1 cellular context compared by ENCODE assay signal in the genomic region with DNA sequence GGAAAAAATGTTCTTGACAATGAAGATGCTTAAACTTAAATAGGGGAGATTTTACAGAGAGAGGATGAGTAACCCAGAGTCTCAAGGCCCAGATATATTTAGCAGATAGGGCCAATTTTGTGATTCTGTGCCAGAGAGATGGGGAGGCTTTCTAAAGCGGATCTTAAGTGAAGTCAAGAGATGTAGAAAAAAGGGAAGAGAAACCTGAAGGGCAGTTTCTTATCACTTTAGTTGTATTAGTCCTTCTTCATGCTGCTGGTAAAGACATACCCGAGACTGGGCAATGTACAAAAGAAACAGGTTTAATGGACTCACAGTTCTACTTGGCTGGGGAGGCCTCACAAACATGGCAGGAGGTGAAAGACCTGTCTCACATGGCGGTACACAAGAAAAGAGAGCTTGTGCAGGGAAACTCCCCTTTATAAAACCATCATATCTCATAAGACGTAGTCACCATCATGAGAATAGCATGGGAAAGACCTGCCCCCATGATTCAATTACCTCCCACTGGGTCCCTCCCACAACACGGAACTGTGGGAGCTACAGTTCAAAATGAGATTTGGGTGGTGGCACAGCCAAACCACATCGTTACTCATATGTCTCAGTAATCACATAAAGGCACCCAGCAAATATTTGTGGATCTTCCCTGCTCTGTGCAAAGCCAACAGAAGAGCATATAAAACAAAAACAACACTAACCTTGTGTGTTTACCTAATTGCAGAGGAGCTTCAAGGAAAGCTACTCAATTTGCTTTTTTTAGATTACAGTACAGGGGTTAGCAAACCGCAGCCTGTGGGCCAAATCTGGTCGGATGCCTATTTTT.
A peak's percentile ranks its signal among the peaks of the same experiment; 100 is the strongest.
TF ChIP-seq lines count a peak whose summit lies in the region.

No MANE protein-coding gene starts in this region.

TF ChIP-seq in GM12878, 131 proteins besides CTCF, POLR2A, EP300 and RAD21 (continued from another document):
- TF ChIP-seq, protein P1, sequence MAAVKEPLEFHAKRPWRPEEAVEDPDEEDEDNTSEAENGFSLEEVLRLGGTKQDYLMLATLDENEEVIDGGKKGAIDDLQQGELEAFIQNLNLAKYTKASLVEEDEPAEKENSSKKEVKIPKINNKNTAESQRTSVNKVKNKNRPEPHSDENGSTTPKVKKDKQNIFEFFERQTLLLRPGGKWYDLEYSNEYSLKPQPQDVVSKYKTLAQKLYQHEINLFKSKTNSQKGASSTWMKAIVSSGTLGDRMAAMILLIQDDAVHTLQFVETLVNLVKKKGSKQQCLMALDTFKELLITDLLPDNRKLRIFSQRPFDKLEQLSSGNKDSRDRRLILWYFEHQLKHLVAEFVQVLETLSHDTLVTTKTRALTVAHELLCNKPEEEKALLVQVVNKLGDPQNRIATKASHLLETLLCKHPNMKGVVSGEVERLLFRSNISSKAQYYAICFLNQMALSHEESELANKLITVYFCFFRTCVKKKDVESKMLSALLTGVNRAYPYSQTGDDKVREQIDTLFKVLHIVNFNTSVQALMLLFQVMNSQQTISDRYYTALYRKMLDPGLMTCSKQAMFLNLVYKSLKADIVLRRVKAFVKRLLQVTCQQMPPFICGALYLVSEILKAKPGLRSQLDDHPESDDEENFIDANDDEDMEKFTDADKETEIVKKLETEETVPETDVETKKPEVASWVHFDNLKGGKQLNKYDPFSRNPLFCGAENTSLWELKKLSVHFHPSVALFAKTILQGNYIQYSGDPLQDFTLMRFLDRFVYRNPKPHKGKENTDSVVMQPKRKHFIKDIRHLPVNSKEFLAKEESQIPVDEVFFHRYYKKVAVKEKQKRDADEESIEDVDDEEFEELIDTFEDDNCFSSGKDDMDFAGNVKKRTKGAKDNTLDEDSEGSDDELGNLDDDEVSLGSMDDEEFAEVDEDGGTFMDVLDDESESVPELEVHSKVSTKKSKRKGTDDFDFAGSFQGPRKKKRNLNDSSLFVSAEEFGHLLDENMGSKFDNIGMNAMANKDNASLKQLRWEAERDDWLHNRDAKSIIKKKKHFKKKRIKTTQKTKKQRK (IDR thresholded peaks at IDR 0.05; ENCODE audit: low read depth, low read length): no peak
- peak; percentile 96 for TF ChIP-seq MTA2 (IDR thresholded peaks at IDR 0.05; ENCODE audit: low read depth)
- TF ChIP-seq POLR2AphosphoS5 (IDR thresholded peaks at IDR 0.05; ENCODE audit: low read length): peak; percentile 67; the same call in 1 of the 2 replicates
- TF ChIP-seq POU2F2 (IDR thresholded peaks at IDR 0.05; ENCODE audit: borderline replicate concordance, low read depth, low read length): peak; percentile 38; the same call in 1 of the 3 replicates
- TF ChIP-seq, protein P2, sequence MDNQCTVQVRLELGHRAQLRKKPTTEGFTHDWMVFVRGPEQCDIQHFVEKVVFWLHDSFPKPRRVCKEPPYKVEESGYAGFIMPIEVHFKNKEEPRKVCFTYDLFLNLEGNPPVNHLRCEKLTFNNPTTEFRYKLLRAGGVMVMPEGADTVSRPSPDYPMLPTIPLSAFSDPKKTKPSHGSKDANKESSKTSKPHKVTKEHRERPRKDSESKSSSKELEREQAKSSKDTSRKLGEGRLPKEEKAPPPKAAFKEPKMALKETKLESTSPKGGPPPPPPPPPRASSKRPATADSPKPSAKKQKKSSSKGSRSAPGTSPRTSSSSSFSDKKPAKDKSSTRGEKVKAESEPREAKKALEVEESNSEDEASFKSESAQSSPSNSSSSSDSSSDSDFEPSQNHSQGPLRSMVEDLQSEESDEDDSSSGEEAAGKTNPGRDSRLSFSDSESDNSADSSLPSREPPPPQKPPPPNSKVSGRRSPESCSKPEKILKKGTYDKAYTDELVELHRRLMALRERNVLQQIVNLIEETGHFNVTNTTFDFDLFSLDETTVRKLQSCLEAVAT (IDR thresholded peaks at IDR 0.05): peak; percentile 85
- 0 out of 2 replicates have a peak, but pooled peaks have one; percentile 19 for TF ChIP-seq STAT1 (conservative IDR thresholded peaks at IDR 0.05)
- peak; percentile 41; the same call in 1 of the 2 replicates for TF ChIP-seq BACH1 (IDR thresholded peaks at IDR 0.05; ENCODE audit: borderline replicate concordance)
- TF ChIP-seq PML (IDR thresholded peaks at IDR 0.05; ENCODE audit: low read length): peak; percentile 70; the same call in 1 of the 2 replicates
- TF ChIP-seq, protein P3, sequence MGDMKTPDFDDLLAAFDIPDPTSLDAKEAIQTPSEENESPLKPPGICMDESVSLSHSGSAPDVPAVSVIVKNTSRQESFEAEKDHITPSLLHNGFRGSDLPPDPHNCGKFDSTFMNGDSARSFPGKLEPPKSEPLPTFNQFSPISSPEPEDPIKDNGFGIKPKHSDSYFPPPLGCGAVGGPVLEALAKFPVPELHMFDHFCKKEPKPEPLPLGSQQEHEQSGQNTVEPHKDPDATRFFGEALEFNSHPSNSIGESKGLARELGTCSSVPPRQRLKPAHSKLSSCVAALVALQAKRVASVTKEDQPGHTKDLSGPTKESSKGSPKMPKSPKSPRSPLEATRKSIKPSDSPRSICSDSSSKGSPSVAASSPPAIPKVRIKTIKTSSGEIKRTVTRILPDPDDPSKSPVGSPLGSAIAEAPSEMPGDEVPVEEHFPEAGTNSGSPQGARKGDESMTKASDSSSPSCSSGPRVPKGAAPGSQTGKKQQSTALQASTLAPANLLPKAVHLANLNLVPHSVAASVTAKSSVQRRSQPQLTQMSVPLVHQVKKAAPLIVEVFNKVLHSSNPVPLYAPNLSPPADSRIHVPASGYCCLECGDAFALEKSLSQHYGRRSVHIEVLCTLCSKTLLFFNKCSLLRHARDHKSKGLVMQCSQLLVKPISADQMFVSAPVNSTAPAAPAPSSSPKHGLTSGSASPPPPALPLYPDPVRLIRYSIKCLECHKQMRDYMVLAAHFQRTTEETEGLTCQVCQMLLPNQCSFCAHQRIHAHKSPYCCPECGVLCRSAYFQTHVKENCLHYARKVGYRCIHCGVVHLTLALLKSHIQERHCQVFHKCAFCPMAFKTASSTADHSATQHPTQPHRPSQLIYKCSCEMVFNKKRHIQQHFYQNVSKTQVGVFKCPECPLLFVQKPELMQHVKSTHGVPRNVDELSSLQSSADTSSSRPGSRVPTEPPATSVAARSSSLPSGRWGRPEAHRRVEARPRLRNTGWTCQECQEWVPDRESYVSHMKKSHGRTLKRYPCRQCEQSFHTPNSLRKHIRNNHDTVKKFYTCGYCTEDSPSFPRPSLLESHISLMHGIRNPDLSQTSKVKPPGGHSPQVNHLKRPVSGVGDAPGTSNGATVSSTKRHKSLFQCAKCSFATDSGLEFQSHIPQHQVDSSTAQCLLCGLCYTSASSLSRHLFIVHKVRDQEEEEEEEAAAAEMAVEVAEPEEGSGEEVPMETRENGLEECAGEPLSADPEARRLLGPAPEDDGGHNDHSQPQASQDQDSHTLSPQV (IDR thresholded peaks at IDR 0.05): no peak
- TF ChIP-seq, protein P4, sequence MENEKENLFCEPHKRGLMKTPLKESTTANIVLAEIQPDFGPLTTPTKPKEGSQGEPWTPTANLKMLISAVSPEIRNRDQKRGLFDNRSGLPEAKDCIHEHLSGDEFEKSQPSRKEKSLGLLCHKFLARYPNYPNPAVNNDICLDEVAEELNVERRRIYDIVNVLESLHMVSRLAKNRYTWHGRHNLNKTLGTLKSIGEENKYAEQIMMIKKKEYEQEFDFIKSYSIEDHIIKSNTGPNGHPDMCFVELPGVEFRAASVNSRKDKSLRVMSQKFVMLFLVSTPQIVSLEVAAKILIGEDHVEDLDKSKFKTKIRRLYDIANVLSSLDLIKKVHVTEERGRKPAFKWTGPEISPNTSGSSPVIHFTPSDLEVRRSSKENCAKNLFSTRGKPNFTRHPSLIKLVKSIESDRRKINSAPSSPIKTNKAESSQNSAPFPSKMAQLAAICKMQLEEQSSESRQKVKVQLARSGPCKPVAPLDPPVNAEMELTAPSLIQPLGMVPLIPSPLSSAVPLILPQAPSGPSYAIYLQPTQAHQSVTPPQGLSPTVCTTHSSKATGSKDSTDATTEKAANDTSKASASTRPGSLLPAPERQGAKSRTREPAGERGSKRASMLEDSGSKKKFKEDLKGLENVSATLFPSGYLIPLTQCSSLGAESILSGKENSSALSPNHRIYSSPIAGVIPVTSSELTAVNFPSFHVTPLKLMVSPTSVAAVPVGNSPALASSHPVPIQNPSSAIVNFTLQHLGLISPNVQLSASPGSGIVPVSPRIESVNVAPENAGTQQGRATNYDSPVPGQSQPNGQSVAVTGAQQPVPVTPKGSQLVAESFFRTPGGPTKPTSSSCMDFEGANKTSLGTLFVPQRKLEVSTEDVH (IDR thresholded peaks at IDR 0.05; ENCODE audit: low read depth, partially characterized antibody): no peak
TF ChIP-seq in GM12878: peak in this region for 62.
